Comparison of ENCODE assay signal across 13 cellular contexts in genomic region chr1:162564762-162565218, GRCh38. TPM values are rescaled to one million over a fixed set of nuclear protein-coding genes. Genes with fewer than 3 reads are reported as not detected.
DNase-seq lines count a peak whose midpoint lies in the region; ATAC-seq and TF ChIP-seq lines count a peak whose summit lies in the region.
"Had no signal": no experiment of that assay in that cellular context is flagged by ENCODE, and none has a peak within 500 bp of the region (broad histone marks: within the 10 kb centered on the region; RNA-seq: fewer than 3 reads in every experiment).

No MANE protein-coding gene starts in this region.

- peak; percentile 11 for TF ChIP-seq CTCF in astrocyte of the cerebellum (IDR thresholded peaks at IDR 0.05; ENCODE audit: low read depth, low read length, missing control alignments)
- TF ChIP-seq CTCF in lower leg skin (IDR thresholded peaks at IDR 0.05) = no peak

- no peak for DNase-seq in stimulated activated naive CD8-positive, alpha-beta T cell treated with anti-CD3 and anti-CD28 coated beads, Interleukin-15, Interleukin-2, amounts not matched to agents 100 U/mL and 50 U/mL, for 24 hours
- no peak for DNase-seq in astrocyte of the cerebellum (ENCODE audit: low read depth)
- no peak for DNase-seq in immature natural killer cell
- DNase-seq in lower leg skin (ENCODE audit: low spot score in 2 of 2) = no peak
- no peak for DNase-seq in stimulated activated CD4-positive, alpha-beta T cell treated with anti-CD3 and anti-CD28 coated beads, Interleukin-2, amount 100 ng/mL, for 24 hours
- no peak for DNase-seq in effector CD4-positive, alpha-beta T cell
- DNase-seq: activated T-cell treated with anti-CD3 and anti-CD28 coated beads for 4 hours, brain microvascular endothelial cell, NCI-H446, RPMI8226, T1000 had no signal

- no peak for TF ChIP-seq POLR2A in lower leg skin (IDR thresholded peaks at IDR 0.05)

- H3K36me3 Mint-ChIP-seq in stimulated activated naive CD8-positive, alpha-beta T cell treated with anti-CD3 and anti-CD28 coated beads, Interleukin-15, Interleukin-2, amounts not matched to agents 100 ng/mL and 50 ng/mL, for 24 hours (ENCODE audit: low read depth) = peaks cover 32% of the 10 kb centered on the region
- peaks cover 8 to 20% (median 15%) of the 10 kb centered on the region in 3 donors for H3K36me3 Mint-ChIP-seq in immature natural killer cell

- no peak overlapping the region for H3K27ac Mint-ChIP-seq in stimulated activated naive CD8-positive, alpha-beta T cell treated with anti-CD3 and anti-CD28 coated beads, Interleukin-15, Interleukin-2, amounts not matched to agents 100 ng/mL and 50 ng/mL, for 24 hours
- peak overlapping the region; percentile 36 to 94 (median 76) for H3K27ac Mint-ChIP-seq in immature natural killer cell

- H3K4me3 ChIP-seq in astrocyte of the cerebellum (ENCODE audit: low read depth, low read length) = no peak overlapping the region
- H3K4me3 ChIP-seq in lower leg skin (ENCODE audit: low read depth, poor library complexity, severe bottlenecking) = no peak overlapping the region

- 75 to 82% methylated on average over 5 of the region's 5 CpGs for WGBS in lower leg skin, 2 donors

- H3K9me3 Mint-ChIP-seq in stimulated activated naive CD8-positive, alpha-beta T cell treated with anti-CD3 and anti-CD28 coated beads, Interleukin-15, Interleukin-2, amounts not matched to agents 100 ng/mL and 50 ng/mL, for 24 hours = no peaks in the 10 kb centered on the region
- no peaks in the 10 kb centered on the region for H3K9me3 Mint-ChIP-seq in immature natural killer cell

- peak overlapping the region; percentile 52 for H3K4me3 Mint-ChIP-seq in stimulated activated naive CD8-positive, alpha-beta T cell treated with anti-CD3 and anti-CD28 coated beads, Interleukin-15, Interleukin-2, amounts not matched to agents 100 ng/mL and 50 ng/mL, for 24 hours
- H3K4me3 Mint-ChIP-seq in immature natural killer cell = peak overlapping the region in 2 of 5 donors; percentile 8 to 65

- peaks cover 55% of the 10 kb centered on the region for H3K4me1 Mint-ChIP-seq in stimulated activated naive CD8-positive, alpha-beta T cell treated with anti-CD3 and anti-CD28 coated beads, Interleukin-15, Interleukin-2, amounts not matched to agents 100 ng/mL and 50 ng/mL, for 24 hours (ENCODE audit: low read depth)
- H3K4me1 Mint-ChIP-seq in immature natural killer cell = peaks cover 62 to 81% of the 10 kb centered on the region in 2 donors

- intact Hi-C loops in lower leg skin (cut with DNase I; ENCODE audit: low total_unique reads) = no loop called here

- in situ Hi-C loops in astrocyte of the cerebellum (cut with HindIII; ENCODE audit: low sequenced_read_pairs) = no loop called here

- H3K27me3 Mint-ChIP-seq in stimulated activated naive CD8-positive, alpha-beta T cell treated with anti-CD3 and anti-CD28 coated beads, Interleukin-15, Interleukin-2, amounts not matched to agents 100 ng/mL and 50 ng/mL, for 24 hours = no peaks in the 10 kb centered on the region
- H3K27me3 Mint-ChIP-seq in immature natural killer cell (ENCODE audit: low read depth in 3 of 3) = peaks cover 5 to 26% (median 11%) of the 10 kb centered on the region in 3 donors

- no peak for ATAC-seq in stimulated activated naive CD8-positive, alpha-beta T cell treated with anti-CD3 and anti-CD28 coated beads, Interleukin-15, Interleukin-2, amounts not matched to agents 100 U/mL and 50 U/mL, for 24 hours
- no peak for ATAC-seq in HG02571 (IDR thresholded peaks at IDR 0.05; ENCODE audit: unreplicated experiment)

RNA-seq across cellular contexts. Expression of gene UAP1, which starts 3.3 kb away (rescaled TPM):
- 10 to 100 TPM; 49.0 to 87.1 (median 57.0) TPM for polyA plus RNA-seq in immature natural killer cell
- total RNA-seq in lower leg skin = 10 to 100 TPM; 29.6 to 40.0 (median 31.3) TPM
